ENCODE assay signal across 1 cellular context in genomic region chr6:7058250-7058923, GRCh38.
TF ChIP-seq lines count a peak whose summit lies in the region.

No MANE protein-coding gene starts in this region.

TF ChIP-seq in K562, 482 proteins besides CTCF, POLR2A, EP300 and RAD21 (continued from another document and continues in another):
- TF ChIP-seq ZBTB40 (IDR thresholded peaks at IDR 0.05) (peak; percentile 60), ZBTB40 (CRISPR knock-in tag; IDR thresholded peaks at IDR 0.05) (no peak), AFF1 (IDR thresholded peaks at IDR 0.05; ENCODE audit: low read depth in 1 of 2, partially characterized antibody in 2 of 2) (peak in 1 of 2 experiments; percentile 89), TEAD1 (CRISPR knock-in tag; IDR thresholded peaks at IDR 0.05) (peak; percentile 68 to 78; a peak in 2 of 4 replicates), MYBL2 (IDR thresholded peaks at IDR 0.05; ENCODE audit: low read depth) (no peak), MYBL2 (CRISPR knock-in tag; IDR thresholded peaks at IDR 0.05; ENCODE audit: borderline replicate concordance) (no peak), ZEB2 (IDR thresholded peaks at IDR 0.05) (peak; percentile 95), KDM1A (IDR thresholded peaks at IDR 0.05) (no peak; a peak in 2 of 4 replicates), NR2C2 (CRISPR knock-in tag; IDR thresholded peaks at IDR 0.05) (no peak), NR2C2 (tag; IDR thresholded peaks at IDR 0.05) (peak; percentile 71), FOXM1 (IDR thresholded peaks at IDR 0.05; ENCODE audit: low read depth) (peak; percentile 56), FOXM1 (CRISPR knock-in tag; IDR thresholded peaks at IDR 0.05; ENCODE audit: low read depth) (no peak), SAP30 (IDR thresholded peaks at IDR 0.05; ENCODE audit: borderline replicate concordance, insufficient read depth, low read depth, low read length, poor library complexity, severe bottlenecking) (no peak), PTBP1 (IDR thresholded peaks at IDR 0.05; ENCODE audit: low read depth, low read length) (no peak), ILF3 (IDR thresholded peaks at IDR 0.05; ENCODE audit: borderline replicate concordance) (no peak), ZBTB9 (CRISPR knock-in tag; IDR thresholded peaks at IDR 0.05) (no peak), ZSCAN32 (CRISPR knock-in tag; IDR thresholded peaks at IDR 0.05) (peak; percentile 100), ZNF609 (CRISPR knock-in tag; IDR thresholded peaks at IDR 0.05; ENCODE audit: borderline replicate concordance) (no peak), NFATC3 (IDR thresholded peaks at IDR 0.05) (0 out of 2 replicates have a peak, but pooled peaks have one; percentile 20), IRF9 (tag; IDR thresholded peaks at IDR 0.05) (peak; percentile 98), HDAC8 (tag; IDR thresholded peaks at IDR 0.05) (no peak), MLLT1 (IDR thresholded peaks at IDR 0.05) (peak; percentile 17 to 61; a peak in 1 of 4 replicates), ATF2 (CRISPR knock-in tag; IDR thresholded peaks at IDR 0.05) (no peak), ID3 (CRISPR knock-in tag; IDR thresholded peaks at IDR 0.05) (no peak), ID3 (tag; IDR thresholded peaks at IDR 0.05) (peak; percentile 53; the same call in 1 of the 2 replicates), TEAD4 (IDR thresholded peaks at IDR 0.05; ENCODE audit: low read length) (peak; percentile 82), TEAD4 (CRISPR knock-in tag; IDR thresholded peaks at IDR 0.05; ENCODE audit: borderline replicate concordance) (no peak), KDM5B (IDR thresholded peaks at IDR 0.05; ENCODE audit: insufficient replicate concordance, low read depth, low read length) (peak; percentile 34), CAMTA2 (CRISPR knock-in tag; conservative IDR thresholded peaks at IDR 0.05) (no peak), FOXA3 (CRISPR knock-in tag; conservative IDR thresholded peaks at IDR 0.05 in 1 of 2, IDR thresholded peaks at IDR 0.05 in 1 of 2) (no peak), MAFF (IDR thresholded peaks at IDR 0.05; ENCODE audit: low read length) (no peak), BRD9 (IDR thresholded peaks at IDR 0.05; ENCODE audit: low read depth, partially characterized antibody) (peak; percentile 79)
